20 cellular contexts compared by ENCODE assay signal in the genomic region with DNA sequence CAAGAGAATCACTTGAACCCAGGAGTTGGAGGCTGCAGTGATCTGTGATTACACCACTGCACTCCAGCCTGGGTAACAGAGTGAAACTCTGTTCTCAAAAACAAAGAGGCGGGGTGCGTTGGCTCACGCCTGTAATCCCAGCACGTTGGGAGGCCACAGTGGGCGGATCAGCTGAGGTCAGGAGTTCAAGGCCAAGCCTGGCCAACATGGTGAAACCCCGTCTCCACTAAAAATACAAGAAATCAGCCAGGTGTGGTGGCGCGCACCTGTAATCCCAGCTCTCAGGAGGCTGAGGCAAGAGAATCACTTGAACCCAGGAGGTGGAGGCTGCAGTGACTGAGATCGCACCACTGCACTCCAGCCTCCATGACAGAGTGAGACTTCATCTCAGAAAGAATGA. TPM values are rescaled to one million over a fixed set of nuclear protein-coding genes. Genes with fewer than 3 reads are reported as not detected.
DNase-seq lines count a peak whose midpoint lies in the region; ATAC-seq and TF ChIP-seq lines count a peak whose summit lies in the region.
"Had no signal": no experiment of that assay in that cellular context is flagged by ENCODE, and none has a peak within 500 bp of the region (broad histone marks: within the 10 kb centered on the region; RNA-seq: fewer than 3 reads in every experiment).

No MANE protein-coding gene starts in this region.

- H3K9me3 Mint-ChIP-seq in activated naive CD4-positive, alpha-beta T cell treated with anti-CD3 and anti-CD28 coated beads, Interleukin-2, amount 50 U/mL, for 24 hours, result no peaks in the 10 kb centered on the region
- no peaks in the 10 kb centered on the region for H3K9me3 Mint-ChIP-seq in activated naive CD4-positive, alpha-beta T cell treated with anti-CD3 and anti-CD28 coated beads for 36 hours
- no peaks in the 10 kb centered on the region for H3K9me3 Mint-ChIP-seq in osteocyte (ENCODE audit: unreplicated experiment)
- H3K9me3 Mint-ChIP-seq: CD4-positive, CD25-positive, alpha-beta regulatory T cell; CD8-positive, alpha-beta memory T cell; H9 had no signal

- intact Hi-C loops in activated naive CD4-positive, alpha-beta T cell treated with anti-CD3 and anti-CD28 coated beads for 36 hours (cut with micrococcal nuclease), result no loop called here
- intact Hi-C loops in sciatic nerve (cut with DNase I), result no loop called here

- CTCF ChIA-PET in activated naive CD4-positive, alpha-beta T cell treated with anti-CD3 and anti-CD28 coated beads for 36 hours (lab: Charles Lee), result no interaction called here

- no peaks in the 10 kb centered on the region for H3K9me3 ChIP-seq in T-helper 17 cell (ENCODE audit: control insufficient read depth, low read length, poor library complexity, severe bottlenecking)
- H3K9me3 ChIP-seq: BE2C had no signal

- no peak for DNase-seq in activated naive CD4-positive, alpha-beta T cell treated with anti-CD3 and anti-CD28 coated beads for 36 hours
- DNase-seq in MV-4-11 (lab: John Stamatoyannopoulos, UW) (peak; percentile 5), T-helper 17 cell (no peak), osteocyte (ENCODE audit: extremely low spot score, unreplicated experiment) (peak; percentile 63), T1000 (lab: John Stamatoyannopoulos, UW) (no peak), sciatic nerve (ENCODE audit: low spot score) (no peak)
- DNase-seq: ACHN; BE2C; C1 segment of cervical spinal cord; CD4-positive, CD25-positive, alpha-beta regulatory T cell; CD8-positive, alpha-beta memory T cell; COR-L47; DMS 273 treated with DMSO at 0.1 percent for 48 hours; DMS53; DND-41; EL; H9 had no signal

- TF ChIP-seq CTCF in osteocyte (IDR thresholded peaks at IDR 0.05), result no peak

- ATAC-seq in T-helper 17 cell (no peak), sciatic nerve (no peak), GM18867 (IDR thresholded peaks at IDR 0.05; ENCODE audit: unreplicated experiment) (no peak)
- ATAC-seq: GM12878 had no signal

- no peak overlapping the region for H3K4me3 Mint-ChIP-seq in activated naive CD4-positive, alpha-beta T cell treated with anti-CD3 and anti-CD28 coated beads, Interleukin-2, amount 50 U/mL, for 24 hours
- H3K4me3 Mint-ChIP-seq in activated naive CD4-positive, alpha-beta T cell treated with anti-CD3 and anti-CD28 coated beads for 36 hours, result no peak overlapping the region
- H3K4me3 Mint-ChIP-seq in T-helper 17 cell, result peak overlapping the region; percentile 19
- no peak overlapping the region for H3K4me3 Mint-ChIP-seq in osteocyte (ENCODE audit: unreplicated experiment)
- H3K4me3 Mint-ChIP-seq: CD4-positive, CD25-positive, alpha-beta regulatory T cell; CD8-positive, alpha-beta memory T cell; H9 had no signal

- H3K27me3 Mint-ChIP-seq in activated naive CD4-positive, alpha-beta T cell treated with anti-CD3 and anti-CD28 coated beads, Interleukin-2, amount 50 U/mL, for 24 hours, result no peaks in the 10 kb centered on the region
- no peaks in the 10 kb centered on the region for H3K27me3 Mint-ChIP-seq in activated naive CD4-positive, alpha-beta T cell treated with anti-CD3 and anti-CD28 coated beads for 36 hours (ENCODE audit: low read depth)
- H3K27me3 Mint-ChIP-seq in T-helper 17 cell (no peaks in the 10 kb centered on the region), osteocyte (ENCODE audit: unreplicated experiment) (no peaks in the 10 kb centered on the region)
- H3K27me3 Mint-ChIP-seq: CD4-positive, CD25-positive, alpha-beta regulatory T cell; CD8-positive, alpha-beta memory T cell had no signal

- H3K4me1 Mint-ChIP-seq in activated naive CD4-positive, alpha-beta T cell treated with anti-CD3 and anti-CD28 coated beads, Interleukin-2, amount 50 U/mL, for 24 hours, result no peaks in the 10 kb centered on the region
- H3K4me1 Mint-ChIP-seq in activated naive CD4-positive, alpha-beta T cell treated with anti-CD3 and anti-CD28 coated beads for 36 hours (ENCODE audit: low read depth), result peaks cover 2% of the 10 kb centered on the region
- peaks cover 3% of the 10 kb centered on the region for H3K4me1 Mint-ChIP-seq in T-helper 17 cell
- H3K4me1 Mint-ChIP-seq in osteocyte (ENCODE audit: unreplicated experiment), result no peaks in the 10 kb centered on the region
- H3K4me1 Mint-ChIP-seq: CD8-positive, alpha-beta memory T cell; H9 had no signal

- H3K36me3 Mint-ChIP-seq in activated naive CD4-positive, alpha-beta T cell treated with anti-CD3 and anti-CD28 coated beads, Interleukin-2, amount 50 U/mL, for 24 hours, result peaks cover 8% of the 10 kb centered on the region
- peaks cover 25% of the 10 kb centered on the region for H3K36me3 Mint-ChIP-seq in activated naive CD4-positive, alpha-beta T cell treated with anti-CD3 and anti-CD28 coated beads for 36 hours (ENCODE audit: low read depth)
- H3K36me3 Mint-ChIP-seq in T-helper 17 cell (ENCODE audit: low read depth) (peaks cover 5% of the 10 kb centered on the region), osteocyte (ENCODE audit: unreplicated experiment) (peaks cover 48% of the 10 kb centered on the region)

- H3K27ac Mint-ChIP-seq in activated naive CD4-positive, alpha-beta T cell treated with anti-CD3 and anti-CD28 coated beads, Interleukin-2, amount 50 U/mL, for 24 hours, result peak overlapping the region; percentile 27
- no peak overlapping the region for H3K27ac Mint-ChIP-seq in activated naive CD4-positive, alpha-beta T cell treated with anti-CD3 and anti-CD28 coated beads for 36 hours
- H3K27ac Mint-ChIP-seq in T-helper 17 cell (no peak overlapping the region), osteocyte (ENCODE audit: unreplicated experiment) (no peak overlapping the region)
- H3K27ac Mint-ChIP-seq: H9 had no signal

RNA-seq across cellular contexts. Expression of a gene that starts 42.4 kb away (rescaled TPM):
- 100 to 1,000 TPM; 145 to 149 TPM for total RNA-seq in activated naive CD4-positive, alpha-beta T cell treated with anti-CD3 and anti-CD28 coated beads for 36 hours
- 10 to 100 TPM in 1 of 2 donors, 1 to 10 TPM in 1; 8.8 to 38.7 TPM for total RNA-seq in T-helper 17 cell
- total RNA-seq in osteocyte, result 17.9 and 19.9 TPM in 2 replicates
- 11.7 TPM for total RNA-seq in sciatic nerve

Comparison
In these comparisons a context has a peak if more than half of its experiments do, and no peak if none do; other contexts are left out.
1. DNase-seq: peak in MV-4-11 (single experiment) and osteocyte (single experiment); none in activated naive CD4-positive, alpha-beta T cell treated with anti-CD3 and anti-CD28 coated beads for 36 hours (single experiment), T-helper 17 cell (0 of 3), T1000 (single experiment) and sciatic nerve (single experiment).